In the genomic region with DNA sequence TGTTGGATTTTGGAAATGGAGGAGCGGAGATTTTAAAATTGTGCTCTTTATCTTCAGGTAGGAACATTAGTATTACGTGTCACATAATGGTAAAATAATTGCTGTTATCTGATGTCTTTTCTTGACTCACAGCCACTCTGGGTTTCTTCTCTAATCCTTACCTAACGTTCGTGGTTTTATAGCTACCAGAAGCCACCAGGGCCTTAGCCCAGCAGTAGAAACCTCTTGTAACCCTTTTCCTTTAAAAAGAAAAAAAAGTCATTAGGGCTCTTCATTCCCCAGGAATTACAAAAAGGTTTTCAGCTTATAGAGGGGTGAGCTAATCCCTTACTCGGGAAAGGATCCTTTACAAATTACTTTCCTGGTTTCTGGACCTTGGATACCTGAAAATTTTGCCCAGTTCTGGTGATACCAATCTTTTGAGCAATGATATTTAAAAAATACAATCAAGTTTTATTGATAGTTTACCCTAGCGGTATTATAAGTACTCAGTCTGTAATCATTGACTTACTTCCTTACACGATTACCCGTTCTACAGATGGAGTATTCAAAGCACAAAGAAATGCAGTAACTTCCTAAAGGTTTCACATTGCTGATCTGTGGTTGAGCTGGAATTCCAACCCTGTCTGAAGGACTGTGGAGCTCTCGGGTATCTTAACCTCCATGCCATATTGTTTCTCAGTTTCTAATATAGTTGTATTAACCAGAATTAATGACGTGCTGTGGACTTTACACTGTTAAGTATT, we compare ENCODE assay signal across 8 cellular contexts. TPM values are rescaled to one million over a fixed set of nuclear protein-coding genes. Genes with fewer than 3 reads are reported as not detected.
A peak's percentile ranks its signal among the peaks of the same experiment; 100 is the strongest.
DNase-seq lines count a peak whose midpoint lies in the region; ATAC-seq and TF ChIP-seq lines count a peak whose summit lies in the region.

No MANE protein-coding gene starts in this region.

- H3K4me1 Mint-ChIP-seq in activated T-helper 17 cell treated with anti-CD3 and anti-CD28 coated beads, Interleukin-2, amount 50 U/mL, for 72 hours, result peaks cover 11% of the 10 kb centered on the region

- H3F3A ChIP-seq in smooth muscle cell (ENCODE audit: low read depth), result peaks cover 16% of the 10 kb centered on the region

- H3K4me3 Mint-ChIP-seq in activated T-helper 17 cell treated with anti-CD3 and anti-CD28 coated beads, Interleukin-2, amount 50 U/mL, for 72 hours, result peak overlapping the region; percentile 94

- peak overlapping the region; percentile 99 for H3K27ac ChIP-seq in left ventricle myocardium inferior (replicated peaks)
- peak overlapping the region; percentile 100 for H3K27ac ChIP-seq in smooth muscle cell (ENCODE audit: low read depth)

- TF ChIP-seq CTCF in left ventricle myocardium inferior (IDR thresholded peaks at IDR 0.05; ENCODE audit: borderline replicate concordance), result no peak
- no peak for TF ChIP-seq CTCF in smooth muscle cell (IDR thresholded peaks at IDR 0.05; ENCODE audit: borderline replicate concordance, insufficient read depth, poor library complexity, severe bottlenecking)

- no peaks in the 10 kb centered on the region for H3K9me3 Mint-ChIP-seq in activated T-helper 17 cell treated with anti-CD3 and anti-CD28 coated beads, Interleukin-2, amount 50 U/mL, for 72 hours

- ATAC-seq in Right ventricle myocardium superior (ENCODE audit: poor library complexity) (no peak), HG02798 (IDR thresholded peaks at IDR 0.05; ENCODE audit: poor library complexity, unreplicated experiment) (no peak)
- no peak for ATAC-seq in activated T-helper 17 cell treated with anti-CD3 and anti-CD28 coated beads, Interleukin-2, amount 50 U/mL, for 72 hours (replicated peaks)

- H3K9me3 ChIP-seq in left ventricle myocardium inferior (replicated peaks), result no peaks in the 10 kb centered on the region
- H3K9me3 ChIP-seq in iPS-15b (ENCODE audit: control insufficient read depth, insufficient read depth, low read length), result no peaks in the 10 kb centered on the region
- H3K9me3 ChIP-seq in smooth muscle cell (replicated peaks; ENCODE audit: low read depth), result no peaks in the 10 kb centered on the region

- peaks cover 26% of the 10 kb centered on the region for H3K36me3 Mint-ChIP-seq in activated T-helper 17 cell treated with anti-CD3 and anti-CD28 coated beads, Interleukin-2, amount 50 U/mL, for 72 hours (ENCODE audit: low read depth)

- no peaks in the 10 kb centered on the region for H3K27me3 Mint-ChIP-seq in activated T-helper 17 cell treated with anti-CD3 and anti-CD28 coated beads, Interleukin-2, amount 50 U/mL, for 72 hours

- H3K27me3 ChIP-seq in left ventricle myocardium inferior (ENCODE audit: low read depth) (no peaks in the 10 kb centered on the region), iPS-15b (ENCODE audit: control insufficient read depth, insufficient read depth, low read length) (no peaks in the 10 kb centered on the region), smooth muscle cell (ENCODE audit: low read depth) (peaks cover 2% of the 10 kb centered on the region)

- peaks cover 48% of the 10 kb centered on the region for H4K20me1 ChIP-seq in smooth muscle cell (ENCODE audit: low read depth)

- WGBS in smooth muscle cell (ENCODE audit: low lambda C conversion rate), result 10% methylated on average over 10 of the region's 10 CpGs

- peaks cover 42% of the 10 kb centered on the region for H3K79me2 ChIP-seq in smooth muscle cell (ENCODE audit: low read depth)

- H3K9ac ChIP-seq in iPS-15b (ENCODE audit: low read depth, low read length) (no peak overlapping the region), smooth muscle cell (ENCODE audit: low read depth) (peak overlapping the region; percentile 100)

- H3K27ac Mint-ChIP-seq in activated T-helper 17 cell treated with anti-CD3 and anti-CD28 coated beads, Interleukin-2, amount 50 U/mL, for 72 hours, result peak overlapping the region; percentile 98

- no peak for DNase-seq in left ventricle myocardium inferior
- DNase-seq in Right ventricle myocardium superior, result no peak
- DNase-seq in smooth muscle cell (lab: John Stamatoyannopoulos, UW; ENCODE audit: unreplicated experiment), result no peak
- no peak for DNase-seq in HuH-7.5 (ENCODE audit: low spot score)
- DNase-seq in DMS 273 (lab: John Stamatoyannopoulos, UW; ENCODE audit: unreplicated experiment), result no peak

- peak overlapping the region; percentile 84 for H3K4me3 ChIP-seq in left ventricle myocardium inferior
- peak overlapping the region; percentile 95 for H3K4me3 ChIP-seq in iPS-15b (ENCODE audit: low read depth, low read length)
- H3K4me3 ChIP-seq in smooth muscle cell, result peak overlapping the region; percentile 99

- peak overlapping the region; percentile 95 for H3K4me2 ChIP-seq in smooth muscle cell

- H2AFZ ChIP-seq in smooth muscle cell (ENCODE audit: low read depth), result no peak overlapping the region

- intact Hi-C loops in left ventricle myocardium inferior (cut with micrococcal nuclease), result no loop called here
- intact Hi-C loops in Right ventricle myocardium superior (cut with DNase I), result loop anchor here (10.0 kb wide), 2 partner anchors 150 to 510 kb away; partner anchors contain the start of gene YBX3

- H3K36me3 ChIP-seq in left ventricle myocardium inferior (peaks cover 26% of the 10 kb centered on the region), iPS-15b (ENCODE audit: control insufficient read depth, insufficient read depth, low read length) (no peaks in the 10 kb centered on the region), smooth muscle cell (ENCODE audit: low read depth) (no peaks in the 10 kb centered on the region)

- H3K4me1 ChIP-seq in left ventricle myocardium inferior, result peaks cover 70% of the 10 kb centered on the region
- peaks cover 9% of the 10 kb centered on the region for H3K4me1 ChIP-seq in iPS-15b (ENCODE audit: control insufficient read depth, insufficient read depth, low read length)
- H3K4me1 ChIP-seq in smooth muscle cell (ENCODE audit: low read depth), result peaks cover 9% of the 10 kb centered on the region

RNA-seq across cellular contexts. Expression of gene GABARAPL1, which starts 1.6 kb away (rescaled TPM):
- total RNA-seq in left ventricle myocardium inferior, result 360 TPM
- 278 TPM for total RNA-seq in Right ventricle myocardium superior
- 10 to 100 TPM in 1 of 2 donors, 1 to 10 TPM in 1; 6.9 to 25.1 TPM for total RNA-seq in activated T-helper 17 cell treated with anti-CD3 and anti-CD28 coated beads, Interleukin-2, amount 50 U/mL, for 72 hours
- total RNA-seq in smooth muscle cell, result 83.4 and 101 TPM in 2 replicates
- polyA plus RNA-seq in smooth muscle cell, result 87.3 and 90.0 TPM in 2 replicates

RNA-seq across cellular contexts. Expression of gene TMEM52B, which starts 35.5 kb away (rescaled TPM):
- not detected for total RNA-seq in left ventricle myocardium inferior
- total RNA-seq in Right ventricle myocardium superior, result not detected
- total RNA-seq in activated T-helper 17 cell treated with anti-CD3 and anti-CD28 coated beads, Interleukin-2, amount 50 U/mL, for 72 hours, result not detected
- 1.6 and 2.0 TPM in 2 replicates for total RNA-seq in smooth muscle cell
- 0.77 and 4.5 TPM in 2 replicates for polyA plus RNA-seq in smooth muscle cell

RNA-seq across cellular contexts. Expression of gene OLR1, which starts 42.4 kb away (rescaled TPM):
- total RNA-seq in left ventricle myocardium inferior (0.55 TPM), Right ventricle myocardium superior (0.35 TPM), smooth muscle cell (7.4 and 14.5 TPM in 2 replicates)
- total RNA-seq in activated T-helper 17 cell treated with anti-CD3 and anti-CD28 coated beads, Interleukin-2, amount 50 U/mL, for 72 hours, result not detected
- polyA plus RNA-seq in smooth muscle cell, result 5.4 and 6.7 TPM in 2 replicates
